18 cellular contexts compared by ENCODE assay signal in the genomic region with DNA sequence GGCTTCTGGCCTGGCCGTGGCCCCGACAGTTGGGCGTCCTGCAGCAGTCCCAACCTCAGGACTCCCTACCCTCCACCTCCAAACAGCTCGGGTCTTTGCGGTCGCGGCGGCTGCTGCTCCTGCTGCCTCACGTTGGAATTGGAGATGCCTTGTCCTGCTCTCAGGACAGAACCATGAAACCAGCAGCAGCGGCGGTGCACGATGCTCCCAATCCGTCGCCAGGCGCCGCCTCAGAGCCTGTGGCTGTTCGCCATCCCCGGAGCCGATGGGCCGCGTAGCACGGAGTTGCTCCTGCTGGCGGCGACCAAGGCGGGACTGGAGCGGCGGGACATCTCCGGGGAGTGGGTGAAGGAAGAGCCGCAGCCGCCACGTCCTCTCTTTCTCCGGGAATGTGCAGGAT.
"Had no signal": no experiment of that assay in that cellular context is flagged by ENCODE, and none has a peak within 500 bp of the region (broad histone marks: within the 10 kb centered on the region; RNA-seq: fewer than 3 reads in every experiment).

No MANE protein-coding gene starts in this region.

- H3K4me1 ChIP-seq: colonic mucosa, foreskin keratinocyte, parathyroid adenoma, prostate gland, spleen, testis, tibial nerve had no signal

- H3K9me3 ChIP-seq: colonic mucosa, prostate gland, testis had no signal

- ATAC-seq: foreskin keratinocyte; left colon; left ventricle myocardium superior; sciatic nerve; stimulated activated naive B cell treated with anti-CD40 and anti-IgM and Interleukin-4, amounts not matched to agents 10 μg/mL and 1 μg/mL and 100 μg/mL, for 72 hours; stimulated activated naive CD8-positive, alpha-beta T cell treated with anti-CD3 and anti-CD28 coated beads, Interleukin-15, amount 100 ng/mL, for 72 hours had no signal

- H3K4me3 ChIP-seq: colonic mucosa, prostate gland, spleen, tibial nerve had no signal

- H3K27ac ChIP-seq: colonic mucosa, foreskin keratinocyte, parathyroid adenoma, prostate gland, spleen, testis, tibial nerve had no signal

- H3K79me2 ChIP-seq: parathyroid adenoma had no signal

- DNase-seq: colonic mucosa; dermis blood vessel endothelial cell; foreskin keratinocyte; left colon; left ventricle myocardium superior; mesendoderm; naive B cell; spleen; stimulated activated CD4-positive, alpha-beta T cell treated with anti-CD3 and anti-CD28 coated beads, Interleukin-15, amount 100 ng/mL, for 24 hours; stimulated activated CD4-positive, alpha-beta T cell treated with anti-CD3 and anti-CD28 coated beads, Interleukin-1b, Interleukin-23, amount 100 ng/mL, for 48 hours; stimulated activated CD4-positive, alpha-beta T cell treated with anti-CD3 and anti-CD28 coated beads, Interleukin-4, amount 100 ng/mL, for 24 hours; stimulated activated naive B cell treated with anti-CD40 and anti-IgM and Interleukin-4, amounts not matched to agents 10 μg/mL and 1 μg/mL and 100 μg/mL, for 72 hours; stimulated activated naive CD8-positive, alpha-beta T cell treated with anti-CD3 and anti-CD28 coated beads, Interleukin-15, amount 100 ng/mL, for 72 hours; testis had no signal

- H2AFZ ChIP-seq: parathyroid adenoma had no signal

- H3K9ac ChIP-seq: parathyroid adenoma had no signal

- H3K36me3 ChIP-seq: colonic mucosa, prostate gland, spleen, tibial nerve had no signal

- H3K27me3 ChIP-seq: colonic mucosa, foreskin keratinocyte, spleen, testis, tibial nerve had no signal
